Comparison of ENCODE assay signal across 9 cellular contexts in the genomic region with DNA sequence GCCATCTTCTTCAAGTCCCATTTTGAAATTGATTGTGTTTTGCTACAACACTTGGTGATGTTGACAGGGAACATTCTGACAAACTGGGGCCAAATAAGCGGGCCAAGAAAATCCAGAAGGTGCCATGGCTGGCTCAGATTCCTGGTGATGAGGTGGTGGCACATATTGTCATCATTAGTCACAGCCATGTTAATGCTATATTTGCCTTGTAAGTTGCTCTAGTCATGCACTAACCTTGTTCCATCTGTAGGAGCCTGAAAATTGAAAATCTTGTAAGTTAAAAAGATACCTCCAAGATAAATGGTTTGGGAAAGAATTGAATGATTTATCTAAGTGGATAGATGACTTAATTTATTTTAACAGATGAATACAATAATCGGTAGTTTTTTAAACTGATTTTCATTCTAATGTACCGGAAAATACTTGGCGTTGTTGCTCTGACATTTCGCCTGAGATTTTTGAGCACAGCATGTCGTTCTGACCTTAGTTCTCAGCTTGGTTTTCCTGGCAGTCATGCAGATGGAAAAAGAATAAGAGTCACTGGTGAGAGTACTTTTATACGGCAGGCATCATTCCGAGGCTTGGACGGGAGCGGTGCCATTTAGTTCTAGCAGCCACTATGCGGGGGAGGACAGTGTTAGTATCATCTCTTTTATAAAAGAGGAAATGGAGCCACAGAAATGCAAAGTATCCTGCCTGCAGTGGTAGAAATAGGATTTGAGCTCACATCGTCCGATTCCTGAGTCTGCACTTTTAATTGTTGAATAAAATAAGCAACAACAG.
DNase-seq lines count a peak whose midpoint lies in the region; ATAC-seq and TF ChIP-seq lines count a peak whose summit lies in the region.
"Had no signal": no experiment of that assay in that cellular context is flagged by ENCODE, and none has a peak within 500 bp of the region (broad histone marks: within the 10 kb centered on the region; RNA-seq: fewer than 3 reads in every experiment).

No MANE protein-coding gene starts in this region.

- peak overlapping the region; percentile 67 for H3K4me3 ChIP-seq in GM23248
- H3K4me3 ChIP-seq in SK-N-MC: peak overlapping the region; percentile 69
- H3K4me3 ChIP-seq in heart left ventricle: peak overlapping the region in 8 of 12 donors; percentile 10 to 36 (median 26)
- H3K4me3 ChIP-seq in testis: no peak overlapping the region
- H3K4me3 ChIP-seq in Caco-2 (ENCODE audit: low read depth, low read length): no peak overlapping the region

- peak overlapping the region; percentile 63; the same call in 1 of the 2 replicates for H2AFZ ChIP-seq in GM23248

- peak overlapping the region; percentile 98 for H3K4me2 ChIP-seq in GM23248 (ENCODE audit: unreplicated experiment)

- H3K27me3 ChIP-seq in GM23248 (replicated peaks; ENCODE audit: insufficient read depth) (no peaks in the 10 kb centered on the region), heart left ventricle (no peaks in the 10 kb centered on the region), testis (no peaks in the 10 kb centered on the region), Caco-2 (replicated peaks; ENCODE audit: control insufficient read depth, insufficient read depth, low read length) (no peaks in the 10 kb centered on the region)

- CTCF ChIA-PET in Caco-2 (lab: Charles Lee): no interaction called here
- CTCF ChIA-PET in activated CD4-positive, alpha-beta memory T cell treated with anti-CD3 and anti-CD28 coated beads, Interleukin-2, amount 10 ng/mL, durations not matched to agents 7 days and 5 days (lab: Charles Lee): no interaction called here

- no peaks in the 10 kb centered on the region for H4K20me1 ChIP-seq in GM23248 (ENCODE audit: insufficient read depth)

- TF ChIP-seq POLR2A in heart left ventricle (IDR thresholded peaks at IDR 0.05) (peak in 1 of 2 donors; percentile 31), testis (IDR thresholded peaks at IDR 0.05) (no peak)

- H3K9me2 ChIP-seq in GM23248 (ENCODE audit: insufficient read depth): no peaks in the 10 kb centered on the region

- BruUV-seq in Caco-2 (replicated peaks; lab: Mats Ljungman, UMichigan): no TSS peak

- no peak overlapping the region for H3K27ac Mint-ChIP-seq in Caco-2 (ENCODE audit: unreplicated experiment)
- H3K27ac Mint-ChIP-seq in activated CD4-positive, alpha-beta memory T cell treated with anti-CD3 and anti-CD28 coated beads, Interleukin-2, amount 10 ng/mL, durations not matched to agents 7 days and 5 days: no peak overlapping the region

- 1 to 2% methylated on average over 13 of the region's 13 CpGs for WGBS in GM23248 (ENCODE audit: low coverage in 1 of 2, low lambda C conversion rate in 2 of 2, missing lambda C conversion rate in 2 of 2), 2 experiments
- WGBS in heart left ventricle, 4 donors: 9 to 33% (median 12%) methylated on average over 13 of the region's 13 CpGs
- 31 to 37% methylated on average over 13 of the region's 13 CpGs for WGBS in testis, 2 donors

- H3F3A ChIP-seq in GM23248 (ENCODE audit: insufficient read depth): peaks cover 39% of the 10 kb centered on the region

- no peaks in the 10 kb centered on the region for H3K4me1 Mint-ChIP-seq in Caco-2 (ENCODE audit: low read depth, unreplicated experiment)
- H3K4me1 Mint-ChIP-seq in activated CD4-positive, alpha-beta memory T cell treated with anti-CD3 and anti-CD28 coated beads, Interleukin-2, amount 10 ng/mL, durations not matched to agents 7 days and 5 days: no peaks in the 10 kb centered on the region

- H3K27ac ChIP-seq in GM23248 (peak overlapping the region; percentile 93), SK-N-MC (peak overlapping the region; percentile 75), heart left ventricle (peak overlapping the region; percentile 81 to 95 (median 88)), testis (peak overlapping the region in 1 of 2 donors; percentile 45)

- H3K79me2 ChIP-seq in GM23248 (ENCODE audit: insufficient read depth): no peaks in the 10 kb centered on the region

- no peaks in the 10 kb centered on the region for H3K9me3 Mint-ChIP-seq in Caco-2 (ENCODE audit: unreplicated experiment)
- no peaks in the 10 kb centered on the region for H3K9me3 Mint-ChIP-seq in activated CD4-positive, alpha-beta memory T cell treated with anti-CD3 and anti-CD28 coated beads, Interleukin-2, amount 10 ng/mL, durations not matched to agents 7 days and 5 days

- in situ Hi-C loops in GM23248 (cut with MboI): no loop called here

- intact Hi-C loops in heart left ventricle (cut with DNase I): loop anchor here in 5 of 10 donors (5.0 to 10.0 kb wide), 7 partner anchors 46 to 216 kb away; a partner anchor contains a TSS
- intact Hi-C loops in testis (cut with DNase I; ENCODE audit: low total_unique reads): no loop called here
- intact Hi-C loops in Caco-2 (cut with micrococcal nuclease; ENCODE audit: unreplicated experiment): no loop called here

- H3K36me3 ChIP-seq in GM23248 (ENCODE audit: low read depth) (no peaks in the 10 kb centered on the region), SK-N-MC (ENCODE audit: insufficient read depth, low read length) (no peaks in the 10 kb centered on the region), heart left ventricle (no peaks in the 10 kb centered on the region), testis (ENCODE audit: low read depth, missing control alignments) (no peaks in the 10 kb centered on the region), Caco-2 (ENCODE audit: control insufficient read depth, insufficient read depth, low read length) (no peaks in the 10 kb centered on the region)

- H3K9ac ChIP-seq in GM23248: peak overlapping the region; percentile 69
- peak overlapping the region; percentile 16 for H3K9ac ChIP-seq in SK-N-MC (ENCODE audit: insufficient read length)

- ATAC-seq in heart left ventricle: peak; percentile 87 to 89 (median 88)

- DNase-seq in GM23248 (peak; percentile 95), SK-N-MC (ENCODE audit: low read depth, low spot score) (no peak), heart left ventricle (peak; percentile 70 to 80 (median 72)), testis (peak; percentile 84), GM19240 (ENCODE audit: insufficient read length, low spot score) (no peak), Caco-2 (no peak)
- DNase-seq in stimulated activated CD4-positive, alpha-beta T cell treated with anti-CD3 and anti-CD28 coated beads, Interleukin-1b, Interleukin-23, amount 100 ng/mL, for 48 hours: no peak
- DNase-seq in activated CD4-positive, alpha-beta memory T cell treated with anti-CD3 and anti-CD28 coated beads, Interleukin-2, amount 10 ng/mL, durations not matched to agents 7 days and 5 days: no peak
- DNase-seq: activated naive CD4-positive, alpha-beta T cell had no signal

- H3K4me1 ChIP-seq in GM23248 (ENCODE audit: insufficient read depth) (peaks cover 38% of the 10 kb centered on the region), heart left ventricle (peaks cover 11 to 62% (median 46%) of the 10 kb centered on the region in 12 donors), testis (peaks cover 8% of the 10 kb centered on the region), Caco-2 (no peaks in the 10 kb centered on the region)

- TF ChIP-seq CTCF in heart left ventricle (IDR thresholded peaks at IDR 0.05) (peak in 1 of 12 donors; percentile 20), testis (IDR thresholded peaks at IDR 0.05) (no peak), Caco-2 (IDR thresholded peaks at IDR 0.05; ENCODE audit: insufficient read depth in 1 of 2, low read depth in 1 of 2, low read length in 1 of 2, severe bottlenecking in 1 of 2, unreplicated experiment in 1 of 2) (no peak)

- H3K36me3 Mint-ChIP-seq in Caco-2 (ENCODE audit: insufficient read depth, unreplicated experiment): no peaks in the 10 kb centered on the region
- no peaks in the 10 kb centered on the region for H3K36me3 Mint-ChIP-seq in activated CD4-positive, alpha-beta memory T cell treated with anti-CD3 and anti-CD28 coated beads, Interleukin-2, amount 10 ng/mL, durations not matched to agents 7 days and 5 days (ENCODE audit: low read depth)

- no peaks in the 10 kb centered on the region for H3K27me3 Mint-ChIP-seq in Caco-2 (ENCODE audit: insufficient read depth, unreplicated experiment)
- H3K27me3 Mint-ChIP-seq in activated CD4-positive, alpha-beta memory T cell treated with anti-CD3 and anti-CD28 coated beads, Interleukin-2, amount 10 ng/mL, durations not matched to agents 7 days and 5 days: peaks cover 1% of the 10 kb centered on the region

- H3K4me3 Mint-ChIP-seq in Caco-2 (ENCODE audit: unreplicated experiment): no peak overlapping the region
- no peak overlapping the region for H3K4me3 Mint-ChIP-seq in activated CD4-positive, alpha-beta memory T cell treated with anti-CD3 and anti-CD28 coated beads, Interleukin-2, amount 10 ng/mL, durations not matched to agents 7 days and 5 days

- H3K9me3 ChIP-seq in GM23248 (ENCODE audit: low read depth) (no peaks in the 10 kb centered on the region), SK-N-MC (ENCODE audit: low read depth, low read length) (no peaks in the 10 kb centered on the region), heart left ventricle (no peaks in the 10 kb centered on the region), testis (no peaks in the 10 kb centered on the region), Caco-2 (no peaks in the 10 kb centered on the region)

- POLR2A ChIA-PET in Caco-2 (lab: Charles Lee): no interaction called here
- POLR2A ChIA-PET in activated CD4-positive, alpha-beta memory T cell treated with anti-CD3 and anti-CD28 coated beads, Interleukin-2, amount 10 ng/mL, durations not matched to agents 7 days and 5 days (lab: Charles Lee): no interaction called here

Comparison
In these comparisons a context has a peak if more than half of its experiments do, and no peak if none do; other contexts are left out.
1. DNase-seq: peak in GM23248 (single experiment), heart left ventricle (5 of 5) and testis (single experiment); none in SK-N-MC (single experiment), stimulated activated CD4-positive, alpha-beta T cell treated with anti-CD3 and anti-CD28 coated beads, Interleukin-1b, Interleukin-23, amount 100 ng/mL, for 48 hours (single experiment), GM19240 (single experiment), Caco-2 (0 of 2) and activated CD4-positive, alpha-beta memory T cell treated with anti-CD3 and anti-CD28 coated beads, Interleukin-2, amount 10 ng/mL, durations not matched to agents 7 days and 5 days (single experiment).
2. H3K4me3 ChIP-seq: peak in GM23248 (single experiment), SK-N-MC (single experiment) and heart left ventricle (8 of 12); none in testis (0 of 2) and Caco-2 (single experiment).